Comparison of ENCODE assay signal across 20 cellular contexts in genomic region chr21:42013338-42013737, GRCh38. TPM values are rescaled to one million over a fixed set of nuclear protein-coding genes. Genes with fewer than 3 reads are reported as not detected.
DNase-seq lines count a peak whose midpoint lies in the region; ATAC-seq and TF ChIP-seq lines count a peak whose summit lies in the region.
"Had no signal": no experiment of that assay in that cellular context is flagged by ENCODE, and none has a peak within 500 bp of the region (broad histone marks: within the 10 kb centered on the region; RNA-seq: fewer than 3 reads in every experiment).

No MANE protein-coding gene starts in this region.

- H3K27me3 ChIP-seq in naive thymus-derived CD4-positive, alpha-beta T cell (ENCODE audit: control insufficient read depth in 2 of 2, insufficient read depth in 2 of 2, low read length in 2 of 2), result no peaks in the 10 kb centered on the region
- H3K27me3 ChIP-seq in gastroesophageal sphincter (no peaks in the 10 kb centered on the region), foreskin keratinocyte (no peaks in the 10 kb centered on the region)
- H3K27me3 ChIP-seq: right lobe of liver, stomach had no signal

- TF ChIP-seq EP300 in gastroesophageal sphincter (IDR thresholded peaks at IDR 0.05), result no peak

- H3K27ac Mint-ChIP-seq in naive thymus-derived CD4-positive, alpha-beta T cell, result peak overlapping the region in 6 of 9 donors; percentile 2 to 62 (median 28)

- DNase-seq in DMS153 (lab: John Stamatoyannopoulos, UW) (peak; percentile 14), DMS153 treated with DMSO at 0.1 percent for 48 hours (lab: John Stamatoyannopoulos, UW; ENCODE audit: unreplicated experiment) (no peak), NCI-H1417 treated with DMSO at 0.1 percent for 48 hours (lab: John Stamatoyannopoulos, UW) (peak; percentile 77), NCI-H748 (lab: John Stamatoyannopoulos, UW; ENCODE audit: unreplicated experiment) (peak; percentile 75), foreskin keratinocyte (no peak), AG20443 (ENCODE audit: low spot score) (no peak)
- no peak for DNase-seq in naive thymus-derived CD4-positive, alpha-beta T cell
- DNase-seq: activated B cell treated with CpG ODN at 0.5 μM for 24 hours, hippocampal formation, nucleus accumbens, right lobe of liver, stomach had no signal

- peaks cover 0 to 5% of the 10 kb centered on the region in 2 donors for H3K4me1 ChIP-seq in naive thymus-derived CD4-positive, alpha-beta T cell (ENCODE audit: control insufficient read depth in 2 of 2, insufficient read depth in 2 of 2, low read length in 2 of 2)
- peaks cover 0 to 17% (median 5%) of the 10 kb centered on the region in 3 donors for H3K4me1 ChIP-seq in gastroesophageal sphincter
- peaks cover 5% of the 10 kb centered on the region for H3K4me1 ChIP-seq in foreskin keratinocyte

- TF ChIP-seq CTCF in gastroesophageal sphincter (IDR thresholded peaks at IDR 0.05) (no peak), foreskin keratinocyte (conservative IDR thresholded peaks at IDR 0.05) (no peak)

- peaks cover 0 to 25% (median 18%) of the 10 kb centered on the region in 7 donors for H3K4me1 Mint-ChIP-seq in naive thymus-derived CD4-positive, alpha-beta T cell

- POLR2A ChIA-PET in naive thymus-derived CD4-positive, alpha-beta T cell (lab: Charles Lee), result interaction anchor here (13.0 kb wide), 1 partner anchor 50 kb away, joined by 122 read pairs; no protein-coding TSS in a partner anchor

- no peaks in the 10 kb centered on the region for H3K36me3 ChIP-seq in naive thymus-derived CD4-positive, alpha-beta T cell (ENCODE audit: control insufficient read depth in 2 of 3, insufficient read depth in 3 of 3, low read length in 3 of 3)
- H3K36me3 ChIP-seq in gastroesophageal sphincter, result no peaks in the 10 kb centered on the region
- H3K36me3 ChIP-seq: BLaER1 treated with 17β-estradiol and CSF1 and Interleukin-3, amounts not matched to agents 10 nM and 100 nM; right lobe of liver; stomach had no signal

- peak overlapping the region in 3 of 10 donors; percentile 1 to 88 (median 6) for H3K4me3 Mint-ChIP-seq in naive thymus-derived CD4-positive, alpha-beta T cell

- ATAC-seq in naive thymus-derived CD4-positive, alpha-beta T cell, result no peak
- ATAC-seq in gastroesophageal sphincter, result no peak
- no peak for ATAC-seq in foreskin keratinocyte
- ATAC-seq: K562, right lobe of liver had no signal

- intact Hi-C loops in naive thymus-derived CD4-positive, alpha-beta T cell (cut with micrococcal nuclease), result loop anchor here (5.0 to 10.0 kb wide), 3 partner anchors 94 to 649 kb away; partner anchors contain the start of genes MX2 (in 1 of the 2) and UBASH3A (in 1 of the 2)

- H3K27ac ChIP-seq in naive thymus-derived CD4-positive, alpha-beta T cell (ENCODE audit: low read depth, low read length), result no peak overlapping the region
- H3K27ac ChIP-seq in gastroesophageal sphincter, result no peak overlapping the region
- no peak overlapping the region for H3K27ac ChIP-seq in foreskin keratinocyte
- H3K27ac ChIP-seq: 22Rv1; BLaER1 treated with 17β-estradiol and CSF1 and Interleukin-3, amounts not matched to agents 10 nM and 100 nM; right lobe of liver; RWPE1; stomach had no signal

- H3K4me3 ChIP-seq in naive thymus-derived CD4-positive, alpha-beta T cell (ENCODE audit: low read length), result no peak overlapping the region
- no peak overlapping the region for H3K4me3 ChIP-seq in gastroesophageal sphincter
- H3K4me3 ChIP-seq: BLaER1 treated with 17β-estradiol and CSF1 and Interleukin-3, amounts not matched to agents 10 nM and 100 nM; K562; right lobe of liver; stomach had no signal

- peaks cover 0 to 6% (median 0%) of the 10 kb centered on the region in 5 donors for H3K36me3 Mint-ChIP-seq in naive thymus-derived CD4-positive, alpha-beta T cell

- peaks cover 0 to 7% (median 0%) of the 10 kb centered on the region in 11 donors for H3K9me3 Mint-ChIP-seq in naive thymus-derived CD4-positive, alpha-beta T cell

- CTCF ChIA-PET in naive thymus-derived CD4-positive, alpha-beta T cell (lab: Charles Lee), result interaction anchor here (0.8 kb wide), 1 partner anchor 94 kb away, joined by 5 read pairs; no protein-coding TSS in a partner anchor

- H3K9me3 ChIP-seq in naive thymus-derived CD4-positive, alpha-beta T cell (ENCODE audit: control insufficient read depth in 2 of 3, low read length in 3 of 3), result peaks cover 0 to 3% (median 0%) of the 10 kb centered on the region in 3 experiments
- no peaks in the 10 kb centered on the region for H3K9me3 ChIP-seq in gastroesophageal sphincter
- H3K9me3 ChIP-seq: right lobe of liver, stomach had no signal

- peaks cover 0 to 24% (median 0%) of the 10 kb centered on the region in 5 donors for H3K27me3 Mint-ChIP-seq in naive thymus-derived CD4-positive, alpha-beta T cell
- H3K27me3 Mint-ChIP-seq: activated B cell treated with CpG ODN at 0.5 μM for 24 hours had no signal

- TF ChIP-seq POLR2A in gastroesophageal sphincter (IDR thresholded peaks at IDR 0.05), result no peak

- WGBS in gastroesophageal sphincter (ENCODE audit: low coverage in 1 of 2), 2 donors, result 82 to 97% methylated on average over 4 of the region's 4 CpGs

RNA-seq across cellular contexts. Expression of gene ZBTB21, which starts 3.2 kb away (rescaled TPM):
- total RNA-seq in naive thymus-derived CD4-positive, alpha-beta T cell, result 100 to 1,000 TPM in 2 of 5 experiments, 10 to 100 TPM in 3; 16.8 to 137 (median 25.2) TPM
- polyA plus RNA-seq in naive thymus-derived CD4-positive, alpha-beta T cell, result 1 to 10 TPM; 4.3 to 9.7 TPM
- total RNA-seq in gastroesophageal sphincter, result 10 to 100 TPM in 2 of 4 donors, 1 to 10 TPM in 2; 6.6 to 14.1 (median 9.4) TPM
- 17.1 and 21.7 TPM in 2 replicates for total RNA-seq in foreskin keratinocyte
- polyA plus RNA-seq in foreskin keratinocyte, result 3.1 and 3.3 TPM in 2 replicates

RNA-seq across cellular contexts. Expression of gene UMODL1, which starts 57.8 kb away (rescaled TPM):
- 1 to 10 TPM in 2 of 5 experiments, under 1 TPM in 2, not detected in 1; 0.34 to 1.7 (median 1.1) TPM for total RNA-seq in naive thymus-derived CD4-positive, alpha-beta T cell
- under 1 TPM; 0.11 to 0.14 TPM for polyA plus RNA-seq in naive thymus-derived CD4-positive, alpha-beta T cell
- total RNA-seq in gastroesophageal sphincter (not detected), foreskin keratinocyte (not detected in 2 replicates)
- polyA plus RNA-seq in foreskin keratinocyte, result not detected in 2 replicates
- total RNA-seq: H1, K562, kidney epithelial cell, ureter had no signal
- polyA plus RNA-seq: H1, K562, stomach had no signal

RNA-seq across cellular contexts. Expression of gene C2CD2, which starts 59.5 kb away (rescaled TPM):
- total RNA-seq in naive thymus-derived CD4-positive, alpha-beta T cell, result 10 to 100 TPM in 4 of 5 experiments, 1 to 10 TPM in 1; 7.1 to 14.8 (median 14.0) TPM
- 1 to 10 TPM; 2.8 to 4.9 TPM for polyA plus RNA-seq in naive thymus-derived CD4-positive, alpha-beta T cell
- 10 to 100 TPM; 15.6 to 38.9 (median 18.7) TPM for total RNA-seq in gastroesophageal sphincter
- total RNA-seq in foreskin keratinocyte, result 54.1 and 84.4 TPM in 2 replicates
- 20.8 and 27.6 TPM in 2 replicates for polyA plus RNA-seq in foreskin keratinocyte

Comparison
In these comparisons a context has a peak if more than half of its experiments do, and no peak if none do; other contexts are left out.
1. DNase-seq: peak in DMS153 (single experiment), NCI-H1417 treated with DMSO at 0.1 percent for 48 hours (single experiment) and NCI-H748 (single experiment); none in DMS153 treated with DMSO at 0.1 percent for 48 hours (single experiment), naive thymus-derived CD4-positive, alpha-beta T cell (0 of 9), foreskin keratinocyte (0 of 2) and AG20443 (single experiment).